1 cellular context compared by ENCODE assay signal in genomic region chr1:109979489-109980091, GRCh38.
TF ChIP-seq lines count a peak whose summit lies in the region.

No MANE protein-coding gene starts in this region.

TF ChIP-seq in K562, 482 proteins besides CTCF, POLR2A, EP300 and RAD21 (continued from another document and continues in another):
- TF ChIP-seq MYNN (IDR thresholded peaks at IDR 0.05) (peak; percentile 75; the same call in 1 of the 2 replicates), MYNN (CRISPR knock-in tag; IDR thresholded peaks at IDR 0.05) (no peak), RBM25 (IDR thresholded peaks at IDR 0.05; ENCODE audit: low read depth, low read length, severe bottlenecking) (no peak), DPF2 (IDR thresholded peaks at IDR 0.05) (peak; percentile 91), CHD2 (IDR thresholded peaks at IDR 0.05; ENCODE audit: low read depth, low read length) (no peak), KAT7 (CRISPR knock-in tag; IDR thresholded peaks at IDR 0.05; ENCODE audit: borderline replicate concordance) (no peak), SNAPC5 (CRISPR knock-in tag; IDR thresholded peaks at IDR 0.05) (no peak), SNRNP70 (optimal IDR thresholded peaks at IDR 0.05; ENCODE audit: low read depth, low read length) (no peak), MLX (CRISPR knock-in tag; conservative IDR thresholded peaks at IDR 0.05) (no peak), IRF2 (CRISPR knock-in tag; IDR thresholded peaks at IDR 0.05) (no peak), MTA1 (IDR thresholded peaks at IDR 0.05; ENCODE audit: borderline replicate concordance) (peak; percentile 71; the same call in 1 of the 2 replicates), UBTF (IDR thresholded peaks at IDR 0.05; ENCODE audit: borderline replicate concordance in 1 of 2, low read depth in 2 of 2, low read length in 2 of 2) (no peak), POLR2G (IDR thresholded peaks at IDR 0.05; ENCODE audit: low read depth, low read length) (no peak), TEAD1 (CRISPR knock-in tag; IDR thresholded peaks at IDR 0.05) (peak in 1 of 2 experiments; percentile 47; a peak in 1 of 4 replicates), MBD1 (CRISPR knock-in tag; IDR thresholded peaks at IDR 0.05) (0 out of 2 replicates have a peak, but pooled peaks have one; percentile 32), JUND (IDR thresholded peaks at IDR 0.05; ENCODE audit: borderline replicate concordance, low read depth, low read length) (peak; percentile 94), JUND (tag; IDR thresholded peaks at IDR 0.05; ENCODE audit: borderline replicate concordance, low read depth, low read length) (peak; percentile 95; the same call in 2 of the 3 replicates), ESRRA (IDR thresholded peaks at IDR 0.05; ENCODE audit: borderline replicate concordance, low read depth) (0 out of 2 replicates have a peak, but pooled peaks have one; percentile 15), ZNF639 (CRISPR knock-in tag; conservative IDR thresholded peaks at IDR 0.05 in 1 of 2, IDR thresholded peaks at IDR 0.05 in 1 of 2) (peak in 1 of 2 experiments; percentile 78; a peak in 1 of 4 replicates), PTTG1 (tag; IDR thresholded peaks at IDR 0.05; ENCODE audit: low read depth) (peak; percentile 39; the same call in 1 of the 2 replicates), OTX1 (CRISPR knock-in tag; IDR thresholded peaks at IDR 0.05) (no peak), ETV1 (tag; conservative IDR thresholded peaks at IDR 0.05; ENCODE audit: low read depth) (0 out of 2 replicates have a peak, but pooled peaks have one; percentile 42), TAF15 (IDR thresholded peaks at IDR 0.05; ENCODE audit: low read depth, low read length) (no peak), ZNF280A (IDR thresholded peaks at IDR 0.05; ENCODE audit: low read depth, partially characterized antibody) (no peak), ZNF740 (CRISPR knock-in tag; IDR thresholded peaks at IDR 0.05) (no peak), ZNF740 (tag; IDR thresholded peaks at IDR 0.05) (no peak), HINFP (tag; conservative IDR thresholded peaks at IDR 0.05; ENCODE audit: low read depth) (0 out of 2 replicates have a peak, but pooled peaks have one; percentile 32), ELF1 (tag; IDR thresholded peaks at IDR 0.05) (0 out of 2 replicates have a peak, but pooled peaks have one; percentile 13), SFPQ (IDR thresholded peaks at IDR 0.05; ENCODE audit: low read depth, low read length) (no peak), MEIS2 (IDR thresholded peaks at IDR 0.05; ENCODE audit: partially characterized antibody) (no peak), PYGO2 (tag; IDR thresholded peaks at IDR 0.05) (no peak; the same call in none of the 2 replicates), SUPT5H (IDR thresholded peaks at IDR 0.05) (no peak), ZNF274 (IDR thresholded peaks at IDR 0.05; ENCODE audit: borderline replicate concordance, low read depth, low read length) (no peak), MNT (conservative IDR thresholded peaks at IDR 0.05) (peak; percentile 46 to 75), KDM1A (IDR thresholded peaks at IDR 0.05) (peak; percentile 74 to 81; a peak in 3 of 4 replicates), HMGXB4 (CRISPR knock-in tag; IDR thresholded peaks at IDR 0.05) (no peak), TAL1 (IDR thresholded peaks at IDR 0.05) (peak; percentile 67), MCM7 (IDR thresholded peaks at IDR 0.05) (no peak), VEZF1 (CRISPR knock-in tag; IDR thresholded peaks at IDR 0.05) (no peak; the same call in 1 of the 2 replicates)
